ENCODE assay signal across 27 cellular contexts in the genomic region with DNA sequence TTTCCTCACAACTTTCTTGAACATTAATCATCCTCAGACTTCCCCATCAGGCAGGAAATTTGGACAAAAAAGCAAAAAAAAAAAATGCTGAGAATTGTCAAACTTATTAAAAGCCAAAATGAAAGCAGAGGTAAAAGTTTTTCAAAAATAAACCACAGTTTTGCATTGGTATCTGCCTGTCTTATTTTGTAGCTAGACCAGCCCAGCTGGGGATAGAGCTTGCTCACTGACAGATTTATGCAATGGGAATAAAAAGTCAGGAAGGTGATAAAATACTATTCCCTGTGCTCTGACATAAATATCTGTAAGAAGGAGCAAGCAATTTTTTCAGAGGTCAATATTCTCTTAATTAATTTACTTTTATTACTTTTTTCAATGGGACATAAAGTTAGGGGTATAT.
DNase-seq lines count a peak whose midpoint lies in the region; ATAC-seq, FAIRE-seq and TF ChIP-seq lines count a peak whose summit lies in the region.
"Had no signal": no experiment of that assay in that cellular context is flagged by ENCODE, and none has a peak within 500 bp of the region (broad histone marks: within the 10 kb centered on the region; RNA-seq: fewer than 3 reads in every experiment).

No MANE protein-coding gene starts in this region.

- peaks cover 1% of the 10 kb centered on the region for H3K36me3 Mint-ChIP-seq in osteocyte (ENCODE audit: unreplicated experiment)
- H3K36me3 Mint-ChIP-seq: activated naive CD4-positive, alpha-beta T cell treated with anti-CD3 and anti-CD28 coated beads, Interleukin-2, amount 10 ng/mL, durations not matched to agents 7 days and 5 days; CD4-positive, alpha-beta memory T cell; stimulated activated effector memory CD8-positive, alpha-beta T cell treated with anti-CD3 and anti-CD28 coated beads, Interleukin-12 subunit alpha, Interleukin-12 subunit beta, amount 100 ng/mL, for 72 hours had no signal

- peak overlapping the region; percentile 57; the same call in 1 of the 2 replicates for H3K27ac ChIP-seq in Panc1 (ENCODE audit: low read length)
- H3K27ac ChIP-seq in endothelial cell of umbilical vein (ENCODE audit: insufficient read depth, low read depth, low read length): no peak overlapping the region
- no peak overlapping the region for H3K27ac ChIP-seq in SJCRH30
- H3K27ac ChIP-seq: esophagus squamous epithelium, heart left ventricle, Peyer's patch, vagina had no signal

- H3K27me3 Mint-ChIP-seq in osteocyte (ENCODE audit: unreplicated experiment): no peaks in the 10 kb centered on the region
- H3K27me3 Mint-ChIP-seq: activated B cell treated with CpG ODN at 0.5 μM for 24 hours; activated CD8-positive, alpha-beta T cell treated with anti-CD3 and anti-CD28 coated beads for 36 hours; activated naive CD4-positive, alpha-beta T cell treated with anti-CD3 and anti-CD28 coated beads, Interleukin-2, amount 10 ng/mL, durations not matched to agents 7 days and 5 days; activated T-cell treated with anti-CD3 and anti-CD28 coated beads, Interleukin-2, amount 50 U/mL, for 24 hours; CD4-positive, alpha-beta memory T cell; effector memory CD8-positive, alpha-beta T cell had no signal

- H3K9ac ChIP-seq in endothelial cell of umbilical vein (replicated peaks; ENCODE audit: extremely low read depth, insufficient read depth, low read length): no peak overlapping the region

- H3K9me3 Mint-ChIP-seq in osteocyte (ENCODE audit: unreplicated experiment): peaks cover 6% of the 10 kb centered on the region
- H3K9me3 Mint-ChIP-seq: activated B cell treated with CpG ODN at 0.5 μM for 24 hours; activated CD8-positive, alpha-beta T cell treated with anti-CD3 and anti-CD28 coated beads for 36 hours; activated naive CD4-positive, alpha-beta T cell treated with anti-CD3 and anti-CD28 coated beads, Interleukin-2, amount 10 ng/mL, durations not matched to agents 7 days and 5 days; activated T-cell treated with anti-CD3 and anti-CD28 coated beads, Interleukin-2, amount 50 U/mL, for 24 hours; stimulated activated effector memory CD8-positive, alpha-beta T cell treated with anti-CD3 and anti-CD28 coated beads, Interleukin-12 subunit alpha, Interleukin-12 subunit beta, amount 100 ng/mL, for 72 hours had no signal

- H3K4me1 ChIP-seq in Panc1 (ENCODE audit: control insufficient read depth, insufficient read depth, low read length) (no peaks in the 10 kb centered on the region), endothelial cell of umbilical vein (ENCODE audit: control insufficient read depth, extremely low read depth, insufficient read depth, low read length) (no peaks in the 10 kb centered on the region), SJCRH30 (no peaks in the 10 kb centered on the region)
- H3K4me1 ChIP-seq: esophagus squamous epithelium, heart left ventricle, Peyer's patch, vagina had no signal

- TF ChIP-seq CTCF in AG04449 (IDR thresholded peaks at IDR 0.05; ENCODE audit: insufficient read depth, low read length, missing control alignments) (no peak), Panc1 (IDR thresholded peaks at IDR 0.05) (no peak), endothelial cell of umbilical vein (IDR thresholded peaks at IDR 0.05; ENCODE audit: extremely low read depth in 1 of 2, insufficient read depth in 1 of 2, low read depth in 1 of 2, low read length in 2 of 2) (no peak), osteocyte (IDR thresholded peaks at IDR 0.05) (no peak)

- no peaks in the 10 kb centered on the region for H3K9me1 ChIP-seq in endothelial cell of umbilical vein (replicated peaks; ENCODE audit: control insufficient read depth, extremely low read depth, insufficient read depth, low read length)

- POLR2A ChIA-PET in AG04449 (lab: Yijun Ruan, JAX) (no interaction called here), Panc1 (lab: Charles Lee) (no interaction called here), endothelial cell of umbilical vein (lab: Charles Lee) (no interaction called here)

- no TSS peak for BruUV-seq in Panc1 (replicated peaks; lab: Mats Ljungman, UMichigan)
- no TSS peak for BruUV-seq in endothelial cell of umbilical vein (replicated peaks; lab: Mats Ljungman, UMichigan)

- CTCF ChIA-PET in AG04449 (lab: Yijun Ruan, JAX) (no interaction called here), Panc1 (lab: Charles Lee) (no interaction called here), endothelial cell of umbilical vein (lab: Charles Lee) (interaction anchor here (1.4 kb wide), 1 partner anchor 13 kb away, joined by 3 read pairs; no protein-coding TSS in a partner anchor)

- no peaks in the 10 kb centered on the region for H4K20me1 ChIP-seq in endothelial cell of umbilical vein (replicated peaks; ENCODE audit: control insufficient read depth, extremely low read depth, insufficient read depth, low read length)

- TF ChIP-seq POLR2A in endothelial cell of umbilical vein (IDR thresholded peaks at IDR 0.05; ENCODE audit: low read depth, low read length): no peak

- no peak for ATAC-seq in Panc1
- ATAC-seq: activated CD8-positive, alpha-beta T cell treated with anti-CD3 and anti-CD28 coated beads for 36 hours; effector memory CD8-positive, alpha-beta T cell; GM12878; heart left ventricle; stimulated activated effector memory CD8-positive, alpha-beta T cell treated with anti-CD3 and anti-CD28 coated beads, Interleukin-12 subunit alpha, Interleukin-12 subunit beta, amount 100 ng/mL, for 72 hours had no signal

- H3K27me3 ChIP-seq in Panc1 (ENCODE audit: control insufficient read depth, insufficient read depth, low read length) (no peaks in the 10 kb centered on the region), endothelial cell of umbilical vein (ENCODE audit: control insufficient read depth in 2 of 2, insufficient read depth in 2 of 2, low read length in 2 of 2) (no peaks in the 10 kb centered on the region), SJCRH30 (no peaks in the 10 kb centered on the region)
- H3K27me3 ChIP-seq: esophagus squamous epithelium, heart left ventricle, Peyer's patch, vagina had no signal

- FAIRE-seq in endothelial cell of umbilical vein (lab: Jason Lieb, UNC): no peak

- peak overlapping the region; percentile 59 for H3K4me3 Mint-ChIP-seq in osteocyte (ENCODE audit: unreplicated experiment)
- H3K4me3 Mint-ChIP-seq: activated B cell treated with CpG ODN at 0.5 μM for 24 hours; activated CD8-positive, alpha-beta T cell treated with anti-CD3 and anti-CD28 coated beads for 36 hours; activated naive CD4-positive, alpha-beta T cell treated with anti-CD3 and anti-CD28 coated beads, Interleukin-2, amount 10 ng/mL, durations not matched to agents 7 days and 5 days; activated T-cell treated with anti-CD3 and anti-CD28 coated beads, Interleukin-2, amount 50 U/mL, for 24 hours; CD4-positive, alpha-beta memory T cell; effector memory CD8-positive, alpha-beta T cell; stimulated activated effector memory CD8-positive, alpha-beta T cell treated with anti-CD3 and anti-CD28 coated beads, Interleukin-12 subunit alpha, Interleukin-12 subunit beta, amount 100 ng/mL, for 72 hours had no signal

- H3K79me2 ChIP-seq in endothelial cell of umbilical vein (ENCODE audit: control insufficient read depth, insufficient read depth, low read length): no peaks in the 10 kb centered on the region

- DNase-seq in AG04449 (ENCODE audit: low read depth, low spot score) (no peak), Panc1 (ENCODE audit: low read depth, low spot score) (no peak), endothelial cell of umbilical vein (ENCODE audit: low read depth, low spot score) (no peak), osteocyte (ENCODE audit: extremely low spot score, unreplicated experiment) (no peak), SJCRH30 (no peak), germinal center (ENCODE audit: low spot score) (no peak)
- no peak for DNase-seq in stimulated activated CD4-positive, alpha-beta T cell treated with anti-CD3 and anti-CD28 coated beads, Interleukin-4, amount 100 ng/mL, for 1 hour
- DNase-seq in activated CD8-positive, alpha-beta memory T cell treated with anti-CD3 and anti-CD28 coated beads, Interleukin-2, amount 50 U/mL, for 48 hours: no peak
- DNase-seq: activated B cell treated with CpG ODN at 0.5 μM for 24 hours; activated CD8-positive, alpha-beta T cell treated with anti-CD3 and anti-CD28 coated beads for 36 hours; activated naive CD4-positive, alpha-beta T cell treated with anti-CD3 and anti-CD28 coated beads, Interleukin-2, amount 10 ng/mL, durations not matched to agents 7 days and 5 days; activated T-cell treated with anti-CD3 and anti-CD28 coated beads, Interleukin-2, amount 50 U/mL, for 24 hours; CD4-positive, alpha-beta memory T cell; DMS153; effector memory CD8-positive, alpha-beta T cell; esophagus squamous epithelium; GF-D8; heart left ventricle; KG1; NCI-H1694 treated with DMSO at 0.1 percent for 48 hours; NCI-H82; nucleus accumbens; Peyer's patch; right cardiac atrium had no signal

- peak overlapping the region; percentile 23; the same call in 1 of the 2 replicates for H3K4me3 ChIP-seq in AG04449 (ENCODE audit: low read depth, low read length)
- H3K4me3 ChIP-seq in Panc1 (ENCODE audit: low read depth in 2 of 2, low read length in 2 of 2): no peak overlapping the region
- H3K4me3 ChIP-seq in endothelial cell of umbilical vein (replicated peaks in 1 of 3; ENCODE audit: insufficient read depth in 1 of 3, low read depth in 1 of 3, low read length in 3 of 3): no peak overlapping the region
- no peak overlapping the region for H3K4me3 ChIP-seq in SJCRH30
- H3K4me3 ChIP-seq: esophagus squamous epithelium, GM12878, heart left ventricle, Peyer's patch, vagina had no signal

- intact Hi-C loops in Panc1 (cut with micrococcal nuclease; ENCODE audit: unreplicated experiment) (no loop called here), endothelial cell of umbilical vein (cut with micrococcal nuclease) (no loop called here)

- H3K4me2 ChIP-seq in endothelial cell of umbilical vein (ENCODE audit: insufficient read depth, low read length): no peak overlapping the region

- peak overlapping the region; percentile 57 for H2AFZ ChIP-seq in endothelial cell of umbilical vein (ENCODE audit: low read depth, low read length)

- H3K4me1 Mint-ChIP-seq in osteocyte (ENCODE audit: unreplicated experiment): peaks cover 32% of the 10 kb centered on the region
- H3K4me1 Mint-ChIP-seq: activated B cell treated with CpG ODN at 0.5 μM for 24 hours; activated naive CD4-positive, alpha-beta T cell treated with anti-CD3 and anti-CD28 coated beads, Interleukin-2, amount 10 ng/mL, durations not matched to agents 7 days and 5 days; CD4-positive, alpha-beta memory T cell; stimulated activated effector memory CD8-positive, alpha-beta T cell treated with anti-CD3 and anti-CD28 coated beads, Interleukin-12 subunit alpha, Interleukin-12 subunit beta, amount 100 ng/mL, for 72 hours had no signal

- dilution Hi-C loops in endothelial cell of umbilical vein (cut with MboI; ENCODE audit: extremely low pct_ligation_motif_present, low sequenced_read_pairs): no loop called here

- no peaks in the 10 kb centered on the region; the same call in 1 of the 2 replicates for H3K9me3 ChIP-seq in Panc1 (ENCODE audit: control insufficient read depth, insufficient read depth, low read depth, low read length)
- H3K9me3 ChIP-seq in endothelial cell of umbilical vein (replicated peaks; ENCODE audit: control insufficient read depth, insufficient read depth, low read length): no peaks in the 10 kb centered on the region
- H3K9me3 ChIP-seq in SJCRH30 (replicated peaks): no peaks in the 10 kb centered on the region
- H3K9me3 ChIP-seq: esophagus squamous epithelium, heart left ventricle, Peyer's patch, vagina had no signal

- H3K36me3 ChIP-seq in Panc1 (ENCODE audit: control insufficient read depth, insufficient read depth, low read length) (no peaks in the 10 kb centered on the region), endothelial cell of umbilical vein (ENCODE audit: control insufficient read depth in 2 of 2, extremely low read depth in 1 of 2, insufficient read depth in 2 of 2, low read length in 2 of 2) (no peaks in the 10 kb centered on the region), SJCRH30 (no peaks in the 10 kb centered on the region)
- H3K36me3 ChIP-seq: esophagus squamous epithelium, heart left ventricle, Peyer's patch, vagina had no signal

- in situ Hi-C loops in Panc1 (cut with HindIII; ENCODE audit: low pct_unique_long_range_greater_than_20kb, low sequenced_read_pairs): no loop called here

- peak overlapping the region; percentile 83 for H3K27ac Mint-ChIP-seq in osteocyte (ENCODE audit: unreplicated experiment)
- H3K27ac Mint-ChIP-seq: activated B cell treated with CpG ODN at 0.5 μM for 24 hours; activated CD8-positive, alpha-beta T cell treated with anti-CD3 and anti-CD28 coated beads for 36 hours; activated naive CD4-positive, alpha-beta T cell treated with anti-CD3 and anti-CD28 coated beads, Interleukin-2, amount 10 ng/mL, durations not matched to agents 7 days and 5 days; activated T-cell treated with anti-CD3 and anti-CD28 coated beads, Interleukin-2, amount 50 U/mL, for 24 hours; CD4-positive, alpha-beta memory T cell; effector memory CD8-positive, alpha-beta T cell; stimulated activated effector memory CD8-positive, alpha-beta T cell treated with anti-CD3 and anti-CD28 coated beads, Interleukin-12 subunit alpha, Interleukin-12 subunit beta, amount 100 ng/mL, for 72 hours had no signal
